12 cellular contexts compared by ENCODE assay signal in genomic region chr19:50051964-50052363, GRCh38.
"Had no signal": no experiment of that assay in that cellular context is flagged by ENCODE, and none has a peak within 500 bp of the region (broad histone marks: within the 10 kb centered on the region; RNA-seq: fewer than 3 reads in every experiment).

No MANE protein-coding gene starts in this region.

- H3K36me3 ChIP-seq: uterus had no signal

- DNase-seq: activated CD4-positive, alpha-beta memory T cell treated with anti-CD3 and anti-CD28 coated beads, Interleukin-2, amount 10 ng/mL, durations not matched to agents 7 days and 5 days; activated T-cell treated with anti-CD3 and anti-CD28 coated beads, Interleukin-2, amount 50 U/mL, for 72 hours; caudate nucleus; effector memory CD4-positive, alpha-beta T cell; hippocampal formation; kidney glomerular epithelial cell; stimulated activated CD4-positive, alpha-beta T cell treated with anti-CD3 and anti-CD28 coated beads, Interleukin-4, amount 100 ng/mL, for 4 hours; stomach; T-helper 9 cell; uterus had no signal

- H3K27ac ChIP-seq: right atrium auricular region, uterus had no signal

- H3K27me3 ChIP-seq: right atrium auricular region, stomach, uterus had no signal

- H3K27ac Mint-ChIP-seq: activated CD4-positive, alpha-beta memory T cell treated with anti-CD3 and anti-CD28 coated beads, Interleukin-2, amount 10 ng/mL, durations not matched to agents 7 days and 5 days; activated T-cell treated with anti-CD3 and anti-CD28 coated beads, Interleukin-2, amount 50 U/mL, for 72 hours had no signal

- ATAC-seq: activated T-cell treated with anti-CD3 and anti-CD28 coated beads, Interleukin-2, amount 50 U/mL, for 72 hours; gastroesophageal sphincter had no signal

- H3K9me3 Mint-ChIP-seq: activated T-cell treated with anti-CD3 and anti-CD28 coated beads, Interleukin-2, amount 50 U/mL, for 72 hours had no signal

- H3K4me3 ChIP-seq: uterus had no signal

- H3K4me1 ChIP-seq: uterus had no signal

- H3K4me3 Mint-ChIP-seq: activated CD4-positive, alpha-beta memory T cell treated with anti-CD3 and anti-CD28 coated beads, Interleukin-2, amount 10 ng/mL, durations not matched to agents 7 days and 5 days had no signal

- H3K9me3 ChIP-seq: gastroesophageal sphincter had no signal
